In the genomic region with DNA sequence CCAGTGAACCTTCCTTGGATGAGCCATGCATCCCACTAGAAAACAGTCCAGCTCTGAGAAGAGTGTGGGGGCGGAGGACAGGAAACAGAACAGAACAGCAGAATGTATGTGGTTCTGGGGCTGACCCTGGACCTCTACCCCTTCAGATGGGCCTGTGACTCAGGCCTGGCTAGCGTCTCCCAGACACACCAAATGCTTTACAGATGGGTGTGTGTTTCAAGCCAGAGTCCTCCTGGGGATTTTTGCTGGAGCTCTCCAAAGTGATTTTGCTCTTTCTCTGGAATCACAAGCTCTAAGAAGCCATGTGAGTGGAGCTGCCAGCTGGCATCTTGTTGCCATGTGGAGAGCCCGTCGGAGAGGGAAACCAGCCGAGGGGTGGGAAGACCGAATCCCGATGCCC, we compare ENCODE assay signal across 1 cellular context.
TF ChIP-seq lines count a peak whose summit lies in the region.

No MANE protein-coding gene starts in this region.

TF ChIP-seq in K562, 482 proteins besides CTCF, POLR2A, EP300 and RAD21:
- TF ChIP-seq TCF7L2 (IDR thresholded peaks at IDR 0.05; ENCODE audit: low read depth, low read length) (no peak), HMG20B (CRISPR knock-in tag; IDR thresholded peaks at IDR 0.05) (no peak), EGR1 (conservative IDR thresholded peaks at IDR 0.05) (peak; percentile 76)
- TF ChIP-seq, protein P1, sequence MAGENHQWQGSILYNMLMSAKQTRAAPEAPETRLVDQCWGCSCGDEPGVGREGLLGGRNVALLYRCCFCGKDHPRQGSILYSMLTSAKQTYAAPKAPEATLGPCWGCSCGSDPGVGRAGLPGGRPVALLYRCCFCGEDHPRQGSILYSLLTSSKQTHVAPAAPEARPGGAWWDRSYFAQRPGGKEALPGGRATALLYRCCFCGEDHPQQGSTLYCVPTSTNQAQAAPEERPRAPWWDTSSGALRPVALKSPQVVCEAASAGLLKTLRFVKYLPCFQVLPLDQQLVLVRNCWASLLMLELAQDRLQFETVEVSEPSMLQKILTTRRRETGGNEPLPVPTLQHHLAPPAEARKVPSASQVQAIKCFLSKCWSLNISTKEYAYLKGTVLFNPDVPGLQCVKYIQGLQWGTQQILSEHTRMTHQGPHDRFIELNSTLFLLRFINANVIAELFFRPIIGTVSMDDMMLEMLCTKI (IDR thresholded peaks at IDR 0.05; ENCODE audit: partially characterized antibody), result no peak
